In the genomic region with DNA sequence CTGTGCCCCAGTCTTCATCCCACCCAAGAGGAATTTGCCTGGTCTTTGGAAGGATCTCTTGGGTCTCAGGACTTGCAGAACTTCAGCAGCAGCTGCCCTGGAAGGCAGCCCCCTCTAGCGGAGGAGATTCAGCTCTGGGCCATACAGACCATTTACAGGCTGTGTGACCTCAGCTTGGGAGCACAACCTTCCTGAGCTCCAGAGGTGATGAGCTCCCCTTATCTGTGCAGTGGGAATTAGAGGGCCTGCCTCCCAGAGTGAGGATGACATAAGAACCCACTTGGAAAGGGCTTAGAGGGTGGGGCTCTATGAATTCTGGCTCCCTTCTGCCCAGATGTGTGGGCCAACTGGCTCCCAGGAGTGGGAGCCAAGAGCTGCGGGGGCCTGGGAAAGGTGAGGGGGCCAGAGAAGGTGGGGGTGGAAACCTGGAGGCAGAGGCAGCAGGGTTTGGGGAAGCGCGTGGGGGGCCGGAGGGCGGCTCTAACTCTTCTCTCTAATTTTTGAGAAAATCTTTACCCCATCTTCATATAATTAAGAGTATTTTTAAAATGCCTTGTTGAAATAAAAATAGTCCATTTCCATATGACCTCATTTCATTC, we compare ENCODE assay signal across 12 cellular contexts. TPM values are rescaled to one million over a fixed set of nuclear protein-coding genes. Genes with fewer than 3 reads are reported as not detected.
DNase-seq lines count a peak whose midpoint lies in the region; ATAC-seq, FAIRE-seq and TF ChIP-seq lines count a peak whose summit lies in the region.
"Had no signal": no experiment of that assay in that cellular context is flagged by ENCODE, and none has a peak within 500 bp of the region (broad histone marks: within the 10 kb centered on the region; RNA-seq: fewer than 3 reads in every experiment).

No MANE protein-coding gene starts in this region.

- H3K4me3 ChIP-seq in GM12865 (ENCODE audit: low read depth, low read length), result no peak overlapping the region
- no peak overlapping the region for H3K4me3 ChIP-seq in NB4 (ENCODE audit: low read depth, low read length)
- no peak overlapping the region for H3K4me3 ChIP-seq in endodermal cell (ENCODE audit: low read length)
- H3K4me3 ChIP-seq in osteoblast (ENCODE audit: insufficient read depth, low read length), result no peak overlapping the region

- no peak overlapping the region for H3K9ac ChIP-seq in endodermal cell (ENCODE audit: extremely low read depth, low read length, poor library complexity, severe bottlenecking)

- DNase-seq in GM12865 (ENCODE audit: low read depth), result peak; percentile 45
- DNase-seq in NB4 (ENCODE audit: low read depth), result peak; percentile 28
- DNase-seq in endodermal cell, result peak; percentile 81
- no peak for DNase-seq in osteoblast (ENCODE audit: insufficient read length, low spot score, missing footprints)
- no peak for DNase-seq in activated T-helper 2 cell treated with anti-CD3 and anti-CD28 coated beads, Interferon-gamma antibody, Interleukin-2, Interleukin-4, amounts not matched to agents 10 μg/mL and 5 μg/mL and 100 μg/mL, durations not matched to agents 14 hours and 24 hours and 36 hours (ENCODE audit: low spot score)
- no peak for DNase-seq in RCC 7860 (ENCODE audit: low spot score)
- DNase-seq: activated CD4-positive, alpha-beta T cell treated with anti-CD3 and anti-CD28 coated beads for 36 hours; NCI-H1092 had no signal

- H3K27me3 Mint-ChIP-seq in endodermal cell (ENCODE audit: insufficient read depth), result no peaks in the 10 kb centered on the region
- no peaks in the 10 kb centered on the region for H3K27me3 Mint-ChIP-seq in activated T-helper 2 cell treated with anti-CD3 and anti-CD28 coated beads, Interferon-gamma antibody, Interleukin-2, Interleukin-4, amounts not matched to agents 10 μg/mL and 5 μg/mL and 100 μg/mL, durations not matched to agents 14 hours and 24 hours and 36 hours (ENCODE audit: low read depth)
- H3K27me3 Mint-ChIP-seq: activated CD4-positive, alpha-beta T cell treated with anti-CD3 and anti-CD28 coated beads for 36 hours; activated naive CD8-positive, alpha-beta T cell had no signal

- no peaks in the 10 kb centered on the region for H3K79me2 ChIP-seq in osteoblast (ENCODE audit: insufficient read depth, low read length)

- no peak overlapping the region for H3K27ac ChIP-seq in endodermal cell (ENCODE audit: low read depth, low read length)
- no peak overlapping the region for H3K27ac ChIP-seq in osteoblast (ENCODE audit: low read depth, low read length)

- H3K36me3 ChIP-seq in endodermal cell (ENCODE audit: control insufficient read depth, insufficient read depth, low read length) (no peaks in the 10 kb centered on the region), osteoblast (ENCODE audit: insufficient read depth, low read length) (no peaks in the 10 kb centered on the region)

- no peak overlapping the region for H3K4me2 ChIP-seq in osteoblast (ENCODE audit: insufficient read depth, low read length)

- no peak overlapping the region for H3K4me3 Mint-ChIP-seq in endodermal cell
- H3K4me3 Mint-ChIP-seq in activated T-helper 2 cell treated with anti-CD3 and anti-CD28 coated beads, Interferon-gamma antibody, Interleukin-2, Interleukin-4, amounts not matched to agents 10 μg/mL and 5 μg/mL and 100 μg/mL, durations not matched to agents 14 hours and 24 hours and 36 hours (ENCODE audit: low read depth), result no peak overlapping the region
- H3K4me3 Mint-ChIP-seq: activated CD4-positive, alpha-beta T cell treated with anti-CD3 and anti-CD28 coated beads for 36 hours; activated naive CD8-positive, alpha-beta T cell had no signal

- TF ChIP-seq CTCF in GM12865 (IDR thresholded peaks at IDR 0.05; ENCODE audit: insufficient read depth, low read depth, low read length, missing control alignments) (peak; percentile 40), NB4 (IDR thresholded peaks at IDR 0.05; ENCODE audit: low read depth, low read length) (peak; percentile 18), endodermal cell (conservative IDR thresholded peaks at IDR 0.05) (peak; percentile 77), osteoblast (IDR thresholded peaks at IDR 0.05; ENCODE audit: extremely low read depth, low read depth, low read length) (peak; percentile 33)

- no peak for TF ChIP-seq POLR2A in NB4 (IDR thresholded peaks at IDR 0.05; ENCODE audit: extremely low read depth, insufficient read length)

- ATAC-seq in HG02852 (IDR thresholded peaks at IDR 0.05; ENCODE audit: unreplicated experiment), result no peak
- ATAC-seq in HG02763 (IDR thresholded peaks at IDR 0.05; ENCODE audit: unreplicated experiment), result no peak
- ATAC-seq: activated CD4-positive, alpha-beta T cell treated with anti-CD3 and anti-CD28 coated beads for 36 hours; left lobe of liver had no signal

- no peak for FAIRE-seq in RCC 7860 (lab: Jason Lieb, UNC)

- H3K27ac Mint-ChIP-seq in endodermal cell, result no peak overlapping the region
- no peak overlapping the region for H3K27ac Mint-ChIP-seq in activated T-helper 2 cell treated with anti-CD3 and anti-CD28 coated beads, Interferon-gamma antibody, Interleukin-2, Interleukin-4, amounts not matched to agents 10 μg/mL and 5 μg/mL and 100 μg/mL, durations not matched to agents 14 hours and 24 hours and 36 hours
- H3K27ac Mint-ChIP-seq: activated CD4-positive, alpha-beta T cell treated with anti-CD3 and anti-CD28 coated beads for 36 hours; activated naive CD8-positive, alpha-beta T cell had no signal

- no peak overlapping the region for H2AFZ ChIP-seq in osteoblast (ENCODE audit: low read length)

- H3K4me1 Mint-ChIP-seq in endodermal cell, result peaks cover 5% of the 10 kb centered on the region
- H3K4me1 Mint-ChIP-seq in activated T-helper 2 cell treated with anti-CD3 and anti-CD28 coated beads, Interferon-gamma antibody, Interleukin-2, Interleukin-4, amounts not matched to agents 10 μg/mL and 5 μg/mL and 100 μg/mL, durations not matched to agents 14 hours and 24 hours and 36 hours (ENCODE audit: low read depth), result no peaks in the 10 kb centered on the region
- H3K4me1 Mint-ChIP-seq: activated CD4-positive, alpha-beta T cell treated with anti-CD3 and anti-CD28 coated beads for 36 hours had no signal

- H3K9me3 ChIP-seq in endodermal cell (ENCODE audit: control insufficient read depth, low read length) (no peaks in the 10 kb centered on the region), osteoblast (ENCODE audit: low read depth, low read length) (no peaks in the 10 kb centered on the region)

- H3K4me1 ChIP-seq in endodermal cell (ENCODE audit: control insufficient read depth, insufficient read depth, low read length) (peaks cover 5% of the 10 kb centered on the region), osteoblast (ENCODE audit: insufficient read depth, low read length) (peaks cover 7% of the 10 kb centered on the region)

- H4K20me1 ChIP-seq in osteoblast (ENCODE audit: insufficient read depth, low read length), result no peaks in the 10 kb centered on the region

- WGBS in endodermal cell (ENCODE audit: insufficient coverage in 1 of 2, insufficient read length in 1 of 2), 2 experiments, result 77% methylated on average over 2 of the region's 6 CpGs; no CpG with 5 or more reads in 1 of the 2 experiments

- intact Hi-C loops in activated T-helper 2 cell treated with anti-CD3 and anti-CD28 coated beads, Interferon-gamma antibody, Interleukin-2, Interleukin-4, amounts not matched to agents 10 μg/mL and 5 μg/mL and 100 μg/mL, durations not matched to agents 14 hours and 24 hours and 36 hours (cut with micrococcal nuclease), result no loop called here

- no peaks in the 10 kb centered on the region for H3K27me3 ChIP-seq in endodermal cell (ENCODE audit: control insufficient read depth, insufficient read depth, low read length, poor library complexity, severe bottlenecking)
- no peaks in the 10 kb centered on the region for H3K27me3 ChIP-seq in osteoblast (ENCODE audit: insufficient read depth, low read length)

- no peaks in the 10 kb centered on the region for H3K36me3 Mint-ChIP-seq in endodermal cell (ENCODE audit: low read depth)
- H3K36me3 Mint-ChIP-seq in activated T-helper 2 cell treated with anti-CD3 and anti-CD28 coated beads, Interferon-gamma antibody, Interleukin-2, Interleukin-4, amounts not matched to agents 10 μg/mL and 5 μg/mL and 100 μg/mL, durations not matched to agents 14 hours and 24 hours and 36 hours (ENCODE audit: low read depth), result no peaks in the 10 kb centered on the region
- H3K36me3 Mint-ChIP-seq: activated naive CD8-positive, alpha-beta T cell had no signal

- no peaks in the 10 kb centered on the region for H3K9me3 Mint-ChIP-seq in endodermal cell
- H3K9me3 Mint-ChIP-seq in activated T-helper 2 cell treated with anti-CD3 and anti-CD28 coated beads, Interferon-gamma antibody, Interleukin-2, Interleukin-4, amounts not matched to agents 10 μg/mL and 5 μg/mL and 100 μg/mL, durations not matched to agents 14 hours and 24 hours and 36 hours, result no peaks in the 10 kb centered on the region

RNA-seq across cellular contexts. Expression of gene EPHB2, which starts 21.4 kb away (rescaled TPM):
- 10 to 100 TPM; 34.0 to 50.7 TPM for total RNA-seq in endodermal cell
- 49.8 TPM for polyA plus RNA-seq in endodermal cell (2013, experiment 1 of 2)
- 46.5 TPM for polyA plus RNA-seq in endodermal cell (2013, experiment 2 of 2)
- 8.7 and 14.7 TPM in 2 replicates for total RNA-seq in osteoblast
- not detected in 2 replicates for total RNA-seq in activated T-helper 2 cell treated with anti-CD3 and anti-CD28 coated beads, Interferon-gamma antibody, Interleukin-2, Interleukin-4, amounts not matched to agents 10 μg/mL and 5 μg/mL and 100 μg/mL, durations not matched to agents 14 hours and 24 hours and 36 hours
- total RNA-seq: activated CD4-positive, alpha-beta T cell treated with anti-CD3 and anti-CD28 coated beads for 36 hours had no signal

Comparison
In these comparisons a context has a peak if more than half of its experiments do, and no peak if none do; other contexts are left out.
1. DNase-seq: peak in GM12865 (single experiment), NB4 (single experiment) and endodermal cell (single experiment); none in osteoblast (single experiment), activated T-helper 2 cell treated with anti-CD3 and anti-CD28 coated beads, Interferon-gamma antibody, Interleukin-2, Interleukin-4, amounts not matched to agents 10 μg/mL and 5 μg/mL and 100 μg/mL, durations not matched to agents 14 hours and 24 hours and 36 hours (single experiment) and RCC 7860 (single experiment).
2. CTCF ChIP-seq: peak in every context shown above with its lines; median percentile 77 in endodermal cell; 40 in GM12865; 33 in osteoblast; 18 in NB4.